In the genomic region with DNA sequence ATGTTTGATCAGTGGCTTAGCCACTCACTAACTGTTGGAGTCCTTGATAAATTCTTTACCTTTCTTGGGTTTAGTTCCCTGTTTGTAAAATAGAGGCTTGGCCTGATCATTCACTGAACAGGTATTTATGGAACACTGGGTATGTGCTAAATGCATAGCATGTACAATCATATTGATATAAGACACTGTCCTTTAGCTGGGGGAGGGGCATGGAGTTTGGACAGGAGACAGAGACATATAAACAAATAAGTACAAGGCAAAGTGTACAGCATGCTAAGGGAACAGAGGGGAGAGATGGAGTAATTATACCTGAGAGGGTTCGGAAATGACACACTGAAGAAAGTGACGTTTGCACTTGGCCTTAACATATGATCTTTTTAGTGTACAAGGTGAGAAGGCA, we compare ENCODE assay signal across 26 cellular contexts.
"Had no signal": no experiment of that assay in that cellular context is flagged by ENCODE, and none has a peak within 500 bp of the region (broad histone marks: within the 10 kb centered on the region; RNA-seq: fewer than 3 reads in every experiment).

No MANE protein-coding gene starts in this region.

- H3K4me1 Mint-ChIP-seq: immature natural killer cell, memory B cell, naive B cell had no signal

- H3K36me3 Mint-ChIP-seq: immature natural killer cell, memory B cell, naive B cell had no signal

- H3K9me3 Mint-ChIP-seq: immature natural killer cell, memory B cell had no signal

- H3K27ac Mint-ChIP-seq: immature natural killer cell, memory B cell, naive B cell had no signal

- FAIRE-seq: colon, endothelial cell of umbilical vein, frontal cortex, kidney had no signal

- H3K4me3 Mint-ChIP-seq: immature natural killer cell, memory B cell, naive B cell had no signal

- H3K27ac ChIP-seq: coronary artery, dorsolateral prefrontal cortex, esophagus muscularis mucosa, foreskin keratinocyte, gastroesophageal sphincter, heart left ventricle, hepatocyte, left lung, lower lobe of right lung had no signal

- ATAC-seq: foreskin keratinocyte, gastroesophageal sphincter, heart left ventricle, left lung, left ventricle myocardium superior, lower lobe of right lung, mucosa of descending colon had no signal

- H3K9me3 ChIP-seq: esophagus muscularis mucosa, gastroesophageal sphincter, heart left ventricle, left lung, lower lobe of right lung, mucosa of descending colon had no signal

- H3K27me3 ChIP-seq: esophagus muscularis mucosa, gastroesophageal sphincter, hepatocyte, left lung had no signal

- DNase-seq: dermis blood vessel endothelial cell; dorsolateral prefrontal cortex; effector CD4-positive, alpha-beta T cell; effector memory CD4-positive, alpha-beta T cell; foreskin keratinocyte; heart left ventricle; hypothalamus; immature natural killer cell; islet precursor cell; kidney; kidney glomerular epithelial cell; left lung; left ventricle myocardium superior; lower lobe of right lung; mammary epithelial cell; mesendoderm; mucosa of descending colon; naive B cell had no signal
